1 cellular context compared by ENCODE assay signal in the genomic region with DNA sequence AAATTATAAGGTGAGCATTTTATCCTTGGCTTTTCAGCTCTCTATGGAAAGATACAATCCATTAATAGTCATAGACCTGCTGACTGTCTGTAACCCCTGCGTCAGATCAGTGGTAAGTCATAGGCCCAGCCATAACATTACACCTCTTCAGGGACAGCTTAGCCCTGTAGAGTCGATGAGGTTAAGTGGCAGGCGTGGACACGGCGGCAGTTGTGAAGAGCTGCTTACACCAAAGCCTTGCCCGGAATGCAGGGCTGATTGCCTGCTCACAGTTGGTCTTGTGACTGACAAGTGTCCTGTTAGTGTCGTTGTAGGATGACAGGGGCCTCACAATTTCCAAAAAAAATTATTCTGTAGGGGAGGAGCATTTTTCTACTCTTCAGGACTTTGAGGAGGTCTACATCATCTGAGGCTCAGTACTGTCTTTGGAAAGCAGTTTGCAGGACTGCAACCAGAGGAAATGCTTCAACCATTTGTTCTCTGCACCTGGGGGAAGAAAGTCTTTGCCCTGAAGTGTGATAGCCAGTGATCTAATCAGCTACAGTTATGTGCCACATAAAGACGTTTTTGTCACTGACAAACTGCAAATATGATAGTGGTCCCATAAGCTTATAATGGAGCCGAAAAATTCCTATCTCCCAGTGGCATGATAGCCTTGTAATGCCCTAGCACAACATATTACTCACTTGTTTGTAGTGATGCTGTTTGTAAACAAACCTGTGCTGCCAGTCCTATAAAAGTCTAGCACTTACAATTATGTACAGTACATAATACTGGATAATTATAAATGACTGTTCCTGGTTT.
TF ChIP-seq lines count a peak whose summit lies in the region.

No MANE protein-coding gene starts in this region.

TF ChIP-seq in SK-N-SH, 30 proteins besides CTCF, POLR2A, EP300 and RAD21 (continued from another document):
- TF ChIP-seq, protein P1, sequence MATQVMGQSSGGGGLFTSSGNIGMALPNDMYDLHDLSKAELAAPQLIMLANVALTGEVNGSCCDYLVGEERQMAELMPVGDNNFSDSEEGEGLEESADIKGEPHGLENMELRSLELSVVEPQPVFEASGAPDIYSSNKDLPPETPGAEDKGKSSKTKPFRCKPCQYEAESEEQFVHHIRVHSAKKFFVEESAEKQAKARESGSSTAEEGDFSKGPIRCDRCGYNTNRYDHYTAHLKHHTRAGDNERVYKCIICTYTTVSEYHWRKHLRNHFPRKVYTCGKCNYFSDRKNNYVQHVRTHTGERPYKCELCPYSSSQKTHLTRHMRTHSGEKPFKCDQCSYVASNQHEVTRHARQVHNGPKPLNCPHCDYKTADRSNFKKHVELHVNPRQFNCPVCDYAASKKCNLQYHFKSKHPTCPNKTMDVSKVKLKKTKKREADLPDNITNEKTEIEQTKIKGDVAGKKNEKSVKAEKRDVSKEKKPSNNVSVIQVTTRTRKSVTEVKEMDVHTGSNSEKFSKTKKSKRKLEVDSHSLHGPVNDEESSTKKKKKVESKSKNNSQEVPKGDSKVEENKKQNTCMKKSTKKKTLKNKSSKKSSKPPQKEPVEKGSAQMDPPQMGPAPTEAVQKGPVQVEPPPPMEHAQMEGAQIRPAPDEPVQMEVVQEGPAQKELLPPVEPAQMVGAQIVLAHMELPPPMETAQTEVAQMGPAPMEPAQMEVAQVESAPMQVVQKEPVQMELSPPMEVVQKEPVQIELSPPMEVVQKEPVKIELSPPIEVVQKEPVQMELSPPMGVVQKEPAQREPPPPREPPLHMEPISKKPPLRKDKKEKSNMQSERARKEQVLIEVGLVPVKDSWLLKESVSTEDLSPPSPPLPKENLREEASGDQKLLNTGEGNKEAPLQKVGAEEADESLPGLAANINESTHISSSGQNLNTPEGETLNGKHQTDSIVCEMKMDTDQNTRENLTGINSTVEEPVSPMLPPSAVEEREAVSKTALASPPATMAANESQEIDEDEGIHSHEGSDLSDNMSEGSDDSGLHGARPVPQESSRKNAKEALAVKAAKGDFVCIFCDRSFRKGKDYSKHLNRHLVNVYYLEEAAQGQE (IDR thresholded peaks at IDR 0.05; ENCODE audit: low read depth, low read length) = no peak
- TF ChIP-seq RFX5 (IDR thresholded peaks at IDR 0.05; ENCODE audit: low read length) (no peak), JUND (IDR thresholded peaks at IDR 0.05) (no peak), FOXM1 (IDR thresholded peaks at IDR 0.05; ENCODE audit: low read depth) (no peak), ELF1 (IDR thresholded peaks at IDR 0.05) (no peak)
- TF ChIP-seq, protein P2, sequence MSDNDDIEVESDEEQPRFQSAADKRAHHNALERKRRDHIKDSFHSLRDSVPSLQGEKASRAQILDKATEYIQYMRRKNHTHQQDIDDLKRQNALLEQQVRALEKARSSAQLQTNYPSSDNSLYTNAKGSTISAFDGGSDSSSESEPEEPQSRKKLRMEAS (IDR thresholded peaks at IDR 0.05; ENCODE audit: low read depth) = no peak
- TF ChIP-seq, protein P3, sequence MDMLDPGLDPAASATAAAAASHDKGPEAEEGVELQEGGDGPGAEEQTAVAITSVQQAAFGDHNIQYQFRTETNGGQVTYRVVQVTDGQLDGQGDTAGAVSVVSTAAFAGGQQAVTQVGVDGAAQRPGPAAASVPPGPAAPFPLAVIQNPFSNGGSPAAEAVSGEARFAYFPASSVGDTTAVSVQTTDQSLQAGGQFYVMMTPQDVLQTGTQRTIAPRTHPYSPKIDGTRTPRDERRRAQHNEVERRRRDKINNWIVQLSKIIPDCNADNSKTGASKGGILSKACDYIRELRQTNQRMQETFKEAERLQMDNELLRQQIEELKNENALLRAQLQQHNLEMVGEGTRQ (IDR thresholded peaks at IDR 0.05; ENCODE audit: borderline replicate concordance, low read depth, low read length) = no peak
- TF ChIP-seq, protein P4, sequence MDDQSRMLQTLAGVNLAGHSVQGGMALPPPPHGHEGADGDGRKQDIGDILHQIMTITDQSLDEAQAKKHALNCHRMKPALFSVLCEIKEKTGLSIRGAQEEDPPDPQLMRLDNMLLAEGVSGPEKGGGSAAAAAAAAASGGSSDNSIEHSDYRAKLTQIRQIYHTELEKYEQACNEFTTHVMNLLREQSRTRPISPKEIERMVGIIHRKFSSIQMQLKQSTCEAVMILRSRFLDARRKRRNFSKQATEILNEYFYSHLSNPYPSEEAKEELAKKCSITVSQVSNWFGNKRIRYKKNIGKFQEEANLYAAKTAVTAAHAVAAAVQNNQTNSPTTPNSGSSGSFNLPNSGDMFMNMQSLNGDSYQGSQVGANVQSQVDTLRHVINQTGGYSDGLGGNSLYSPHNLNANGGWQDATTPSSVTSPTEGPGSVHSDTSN (IDR thresholded peaks at IDR 0.05) = no peak
TF ChIP-seq in SK-N-SH: peak in this region for 0.
